1 cellular context compared by ENCODE assay signal in genomic region chr7:7968544-7969305, GRCh38.
TF ChIP-seq lines count a peak whose summit lies in the region.

TSS of gene GLCCI1 (plus strand) at chr7:7968796. CDS start at chr7:7969351, 555 bp downstream.

TF ChIP-seq in K562, 482 proteins besides CTCF, POLR2A, EP300 and RAD21 (continued from another document and continues in another):
- TF ChIP-seq, protein P1, sequence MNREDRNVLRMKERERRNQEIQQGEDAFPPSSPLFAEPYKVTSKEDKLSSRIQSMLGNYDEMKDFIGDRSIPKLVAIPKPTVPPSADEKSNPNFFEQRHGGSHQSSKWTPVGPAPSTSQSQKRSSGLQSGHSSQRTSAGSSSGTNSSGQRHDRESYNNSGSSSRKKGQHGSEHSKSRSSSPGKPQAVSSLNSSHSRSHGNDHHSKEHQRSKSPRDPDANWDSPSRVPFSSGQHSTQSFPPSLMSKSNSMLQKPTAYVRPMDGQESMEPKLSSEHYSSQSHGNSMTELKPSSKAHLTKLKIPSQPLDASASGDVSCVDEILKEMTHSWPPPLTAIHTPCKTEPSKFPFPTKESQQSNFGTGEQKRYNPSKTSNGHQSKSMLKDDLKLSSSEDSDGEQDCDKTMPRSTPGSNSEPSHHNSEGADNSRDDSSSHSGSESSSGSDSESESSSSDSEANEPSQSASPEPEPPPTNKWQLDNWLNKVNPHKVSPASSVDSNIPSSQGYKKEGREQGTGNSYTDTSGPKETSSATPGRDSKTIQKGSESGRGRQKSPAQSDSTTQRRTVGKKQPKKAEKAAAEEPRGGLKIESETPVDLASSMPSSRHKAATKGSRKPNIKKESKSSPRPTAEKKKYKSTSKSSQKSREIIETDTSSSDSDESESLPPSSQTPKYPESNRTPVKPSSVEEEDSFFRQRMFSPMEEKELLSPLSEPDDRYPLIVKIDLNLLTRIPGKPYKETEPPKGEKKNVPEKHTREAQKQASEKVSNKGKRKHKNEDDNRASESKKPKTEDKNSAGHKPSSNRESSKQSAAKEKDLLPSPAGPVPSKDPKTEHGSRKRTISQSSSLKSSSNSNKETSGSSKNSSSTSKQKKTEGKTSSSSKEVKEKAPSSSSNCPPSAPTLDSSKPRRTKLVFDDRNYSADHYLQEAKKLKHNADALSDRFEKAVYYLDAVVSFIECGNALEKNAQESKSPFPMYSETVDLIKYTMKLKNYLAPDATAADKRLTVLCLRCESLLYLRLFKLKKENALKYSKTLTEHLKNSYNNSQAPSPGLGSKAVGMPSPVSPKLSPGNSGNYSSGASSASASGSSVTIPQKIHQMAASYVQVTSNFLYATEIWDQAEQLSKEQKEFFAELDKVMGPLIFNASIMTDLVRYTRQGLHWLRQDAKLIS (CRISPR knock-in tag; IDR thresholded peaks at IDR 0.05), result peak; percentile 77; the same call in 1 of the 2 replicates
- TF ChIP-seq U2AF1 (optimal IDR thresholded peaks at IDR 0.05; ENCODE audit: low read depth, low read length) (peak; percentile 37), ZNF639 (CRISPR knock-in tag; conservative IDR thresholded peaks at IDR 0.05 in 1 of 2, IDR thresholded peaks at IDR 0.05 in 1 of 2) (peak in 1 of 2 experiments; percentile 81; a peak in 2 of 4 replicates), CCNT2 (IDR thresholded peaks at IDR 0.05; ENCODE audit: borderline replicate concordance, extremely low read depth, insufficient read length, low read depth, low read length) (no peak), NR2F6 (CRISPR knock-in tag; IDR thresholded peaks at IDR 0.05) (no peak), TRIM24 (IDR thresholded peaks at IDR 0.05) (0 out of 4 replicates have a peak, but pooled peaks of 1 of the 2 experiments have one; percentile 16), SP1 (CRISPR knock-in tag; IDR thresholded peaks at IDR 0.05) (peak; percentile 93), ARID3A (IDR thresholded peaks at IDR 0.05; ENCODE audit: borderline replicate concordance, low read depth, low read length) (no peak), ZNF589 (CRISPR knock-in tag; IDR thresholded peaks at IDR 0.05; ENCODE audit: low read depth) (no peak), ZNF224 (CRISPR knock-in tag; IDR thresholded peaks at IDR 0.05) (no peak), NR0B1 (IDR thresholded peaks at IDR 0.05; ENCODE audit: partially characterized antibody) (no peak), PCBP1 (IDR thresholded peaks at IDR 0.05; ENCODE audit: low read depth, low read length, poor library complexity, severe bottlenecking) (peak; percentile 29), ZNF212 (CRISPR knock-in tag; IDR thresholded peaks at IDR 0.05) (0 out of 2 replicates have a peak, but pooled peaks have one; percentile 17), TAF1 (IDR thresholded peaks at IDR 0.05; ENCODE audit: control insufficient read depth, extremely low read depth, insufficient read depth, low read length, severe bottlenecking) (peak; percentile 90), ELF2 (CRISPR knock-in tag; IDR thresholded peaks at IDR 0.05) (peak; percentile 57; the same call in 1 of the 2 replicates), CCAR2 (IDR thresholded peaks at IDR 0.05; ENCODE audit: low read depth, low read length) (no peak), BRD4 (IDR thresholded peaks at IDR 0.05) (peak; percentile 70; the same call in 1 of the 2 replicates), SAFB (IDR thresholded peaks at IDR 0.05; ENCODE audit: borderline replicate concordance, low read depth, low read length) (0 out of 2 replicates have a peak, but pooled peaks have one; percentile 53), ZNF217 (CRISPR knock-in tag; IDR thresholded peaks at IDR 0.05) (no peak), NCOR1 (IDR thresholded peaks at IDR 0.05) (peak; percentile 44), ARID1B (IDR thresholded peaks at IDR 0.05) (0 out of 2 replicates have a peak, but pooled peaks have one; percentile 5), RBM15 (IDR thresholded peaks at IDR 0.05; ENCODE audit: insufficient read depth, low read length) (no peak), JUN (IDR thresholded peaks at IDR 0.05; ENCODE audit: borderline replicate concordance, low read depth, low read length) (no peak), JUN (CRISPR knock-in tag; IDR thresholded peaks at IDR 0.05; ENCODE audit: borderline replicate concordance) (no peak), MAX (CRISPR knock-in tag; IDR thresholded peaks at IDR 0.05) (peak; percentile 30), ZNF644 (tag; IDR thresholded peaks at IDR 0.05; ENCODE audit: low read depth) (0 out of 2 replicates have a peak, but pooled peaks have one; percentile 39), NCOA6 (IDR thresholded peaks at IDR 0.05) (peak; percentile 67; the same call in 1 of the 2 replicates), MAFK (IDR thresholded peaks at IDR 0.05; ENCODE audit: low read length) (no peak), ZBTB7A (IDR thresholded peaks at IDR 0.05; ENCODE audit: borderline replicate concordance, control insufficient read depth, low read depth, low read length) (peak; percentile 72; the same call in 1 of the 2 replicates), HSF4 (CRISPR knock-in tag; IDR thresholded peaks at IDR 0.05; ENCODE audit: borderline replicate concordance) (no peak), ATF1 (CRISPR knock-in tag; IDR thresholded peaks at IDR 0.05) (no peak), ATF1 (tag; IDR thresholded peaks at IDR 0.05) (peak; percentile 73), BRD9 (IDR thresholded peaks at IDR 0.05; ENCODE audit: low read depth, partially characterized antibody) (no peak), COPS2 (conservative IDR thresholded peaks at IDR 0.05) (no peak), TEAD2 (tag; IDR thresholded peaks at IDR 0.05) (no peak), SIRT6 (IDR thresholded peaks at IDR 0.05; ENCODE audit: low read depth, low read length) (no peak), CXXC5 (CRISPR knock-in tag; IDR thresholded peaks at IDR 0.05) (peak; percentile 81), NFATC3 (IDR thresholded peaks at IDR 0.05) (no peak), GTF2E2 (tag; IDR thresholded peaks at IDR 0.05) (peak; percentile 96), NR1H2 (CRISPR knock-in tag; IDR thresholded peaks at IDR 0.05) (no peak; the same call in 1 of the 2 replicates), MYC (IDR thresholded peaks at IDR 0.05; ENCODE audit: low read depth, low read length) (no peak; the same call in 1 of the 2 replicates), MYC (CRISPR knock-in tag; IDR thresholded peaks at IDR 0.05; ENCODE audit: borderline replicate concordance, low read depth) (no peak), NR2C2 (CRISPR knock-in tag; IDR thresholded peaks at IDR 0.05) (no peak), NR2C2 (tag; IDR thresholded peaks at IDR 0.05) (peak; percentile 38; the same call in 1 of the 2 replicates)
- TF ChIP-seq, protein P2, sequence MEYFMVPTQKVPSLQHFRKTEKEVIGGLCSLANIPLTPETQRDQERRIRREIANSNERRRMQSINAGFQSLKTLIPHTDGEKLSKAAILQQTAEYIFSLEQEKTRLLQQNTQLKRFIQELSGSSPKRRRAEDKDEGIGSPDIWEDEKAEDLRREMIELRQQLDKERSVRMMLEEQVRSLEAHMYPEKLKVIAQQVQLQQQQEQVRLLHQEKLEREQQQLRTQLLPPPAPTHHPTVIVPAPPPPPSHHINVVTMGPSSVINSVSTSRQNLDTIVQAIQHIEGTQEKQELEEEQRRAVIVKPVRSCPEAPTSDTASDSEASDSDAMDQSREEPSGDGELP (CRISPR knock-in tag; IDR thresholded peaks at IDR 0.05; ENCODE audit: borderline replicate concordance), result peak; percentile 66
- TF ChIP-seq, protein P3, sequence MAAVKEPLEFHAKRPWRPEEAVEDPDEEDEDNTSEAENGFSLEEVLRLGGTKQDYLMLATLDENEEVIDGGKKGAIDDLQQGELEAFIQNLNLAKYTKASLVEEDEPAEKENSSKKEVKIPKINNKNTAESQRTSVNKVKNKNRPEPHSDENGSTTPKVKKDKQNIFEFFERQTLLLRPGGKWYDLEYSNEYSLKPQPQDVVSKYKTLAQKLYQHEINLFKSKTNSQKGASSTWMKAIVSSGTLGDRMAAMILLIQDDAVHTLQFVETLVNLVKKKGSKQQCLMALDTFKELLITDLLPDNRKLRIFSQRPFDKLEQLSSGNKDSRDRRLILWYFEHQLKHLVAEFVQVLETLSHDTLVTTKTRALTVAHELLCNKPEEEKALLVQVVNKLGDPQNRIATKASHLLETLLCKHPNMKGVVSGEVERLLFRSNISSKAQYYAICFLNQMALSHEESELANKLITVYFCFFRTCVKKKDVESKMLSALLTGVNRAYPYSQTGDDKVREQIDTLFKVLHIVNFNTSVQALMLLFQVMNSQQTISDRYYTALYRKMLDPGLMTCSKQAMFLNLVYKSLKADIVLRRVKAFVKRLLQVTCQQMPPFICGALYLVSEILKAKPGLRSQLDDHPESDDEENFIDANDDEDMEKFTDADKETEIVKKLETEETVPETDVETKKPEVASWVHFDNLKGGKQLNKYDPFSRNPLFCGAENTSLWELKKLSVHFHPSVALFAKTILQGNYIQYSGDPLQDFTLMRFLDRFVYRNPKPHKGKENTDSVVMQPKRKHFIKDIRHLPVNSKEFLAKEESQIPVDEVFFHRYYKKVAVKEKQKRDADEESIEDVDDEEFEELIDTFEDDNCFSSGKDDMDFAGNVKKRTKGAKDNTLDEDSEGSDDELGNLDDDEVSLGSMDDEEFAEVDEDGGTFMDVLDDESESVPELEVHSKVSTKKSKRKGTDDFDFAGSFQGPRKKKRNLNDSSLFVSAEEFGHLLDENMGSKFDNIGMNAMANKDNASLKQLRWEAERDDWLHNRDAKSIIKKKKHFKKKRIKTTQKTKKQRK (IDR thresholded peaks at IDR 0.05; ENCODE audit: borderline replicate concordance, low read depth, low read length), result peak; percentile 64; the same call in 1 of the 2 replicates
- TF ChIP-seq, protein P4, sequence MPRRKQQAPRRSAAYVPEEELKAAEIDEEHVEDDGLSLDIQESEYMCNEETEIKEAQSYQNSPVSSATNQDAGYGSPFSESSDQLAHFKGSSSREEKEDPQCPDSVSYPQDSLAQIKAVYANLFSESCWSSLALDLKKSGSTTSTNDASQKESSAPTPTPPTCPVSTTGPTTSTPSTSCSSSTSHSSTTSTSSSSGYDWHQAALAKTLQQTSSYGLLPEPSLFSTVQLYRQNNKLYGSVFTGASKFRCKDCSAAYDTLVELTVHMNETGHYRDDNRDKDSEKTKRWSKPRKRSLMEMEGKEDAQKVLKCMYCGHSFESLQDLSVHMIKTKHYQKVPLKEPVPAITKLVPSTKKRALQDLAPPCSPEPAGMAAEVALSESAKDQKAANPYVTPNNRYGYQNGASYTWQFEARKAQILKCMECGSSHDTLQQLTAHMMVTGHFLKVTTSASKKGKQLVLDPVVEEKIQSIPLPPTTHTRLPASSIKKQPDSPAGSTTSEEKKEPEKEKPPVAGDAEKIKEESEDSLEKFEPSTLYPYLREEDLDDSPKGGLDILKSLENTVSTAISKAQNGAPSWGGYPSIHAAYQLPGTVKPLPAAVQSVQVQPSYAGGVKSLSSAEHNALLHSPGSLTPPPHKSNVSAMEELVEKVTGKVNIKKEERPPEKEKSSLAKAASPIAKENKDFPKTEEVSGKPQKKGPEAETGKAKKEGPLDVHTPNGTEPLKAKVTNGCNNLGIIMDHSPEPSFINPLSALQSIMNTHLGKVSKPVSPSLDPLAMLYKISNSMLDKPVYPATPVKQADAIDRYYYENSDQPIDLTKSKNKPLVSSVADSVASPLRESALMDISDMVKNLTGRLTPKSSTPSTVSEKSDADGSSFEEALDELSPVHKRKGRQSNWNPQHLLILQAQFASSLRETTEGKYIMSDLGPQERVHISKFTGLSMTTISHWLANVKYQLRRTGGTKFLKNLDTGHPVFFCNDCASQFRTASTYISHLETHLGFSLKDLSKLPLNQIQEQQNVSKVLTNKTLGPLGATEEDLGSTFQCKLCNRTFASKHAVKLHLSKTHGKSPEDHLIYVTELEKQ (CRISPR knock-in tag; IDR thresholded peaks at IDR 0.05), result no peak
- TF ChIP-seq, protein P5, sequence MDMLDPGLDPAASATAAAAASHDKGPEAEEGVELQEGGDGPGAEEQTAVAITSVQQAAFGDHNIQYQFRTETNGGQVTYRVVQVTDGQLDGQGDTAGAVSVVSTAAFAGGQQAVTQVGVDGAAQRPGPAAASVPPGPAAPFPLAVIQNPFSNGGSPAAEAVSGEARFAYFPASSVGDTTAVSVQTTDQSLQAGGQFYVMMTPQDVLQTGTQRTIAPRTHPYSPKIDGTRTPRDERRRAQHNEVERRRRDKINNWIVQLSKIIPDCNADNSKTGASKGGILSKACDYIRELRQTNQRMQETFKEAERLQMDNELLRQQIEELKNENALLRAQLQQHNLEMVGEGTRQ (CRISPR knock-in tag; IDR thresholded peaks at IDR 0.05), result no peak
